Comparison of ENCODE assay signal across 8 cellular contexts in genomic region chr2:218074031-218074430, GRCh38. TPM values are rescaled to one million over a fixed set of nuclear protein-coding genes. Genes with fewer than 3 reads are reported as not detected.
A peak's percentile ranks its signal among the peaks of the same experiment; 100 is the strongest.
DNase-seq lines count a peak whose midpoint lies in the region; ATAC-seq and TF ChIP-seq lines count a peak whose summit lies in the region.

No MANE protein-coding gene starts in this region.

- H3K4me1 ChIP-seq in GM23338 (ENCODE audit: insufficient read depth) (no peaks in the 10 kb centered on the region; the same call in 1 of the 2 replicates), RWPE2 (ENCODE audit: insufficient read depth, poor library complexity, severe bottlenecking) (no peaks in the 10 kb centered on the region), foreskin keratinocyte (no peaks in the 10 kb centered on the region), sigmoid colon (peaks cover 0 to 3% (median 0%) of the 10 kb centered on the region in 4 donors)

- peaks cover 28% of the 10 kb centered on the region for H3K4me1 Mint-ChIP-seq in CD14-positive monocyte
- peaks cover 11% of the 10 kb centered on the region for H3K4me1 Mint-ChIP-seq in GM23338

- no peak for TF ChIP-seq EP300 in sigmoid colon (IDR thresholded peaks at IDR 0.05)

- H3K4me3 Mint-ChIP-seq in CD14-positive monocyte (no peak overlapping the region), GM23338 (no peak overlapping the region)

- no peak overlapping the region for H3K4me3 ChIP-seq in GM23338
- H3K4me3 ChIP-seq in RWPE2 (ENCODE audit: severe bottlenecking) = no peak overlapping the region
- H3K4me3 ChIP-seq in sigmoid colon = no peak overlapping the region

- H2AFZ ChIP-seq in GM23338 = peak overlapping the region; percentile 63; the same call in 1 of the 2 replicates

- TF ChIP-seq CTCF in CD14-positive monocyte (IDR thresholded peaks at IDR 0.05) = peak; percentile 81
- TF ChIP-seq CTCF in GM23338 (conservative IDR thresholded peaks at IDR 0.05; ENCODE audit: low read depth in 2 of 2) = peak; percentile 58 to 72
- TF ChIP-seq CTCF in RWPE2 (IDR thresholded peaks at IDR 0.05; ENCODE audit: poor library complexity, severe bottlenecking) = peak; percentile 43
- TF ChIP-seq CTCF in foreskin keratinocyte (conservative IDR thresholded peaks at IDR 0.05) = peak; percentile 60
- TF ChIP-seq CTCF in sigmoid colon (IDR thresholded peaks at IDR 0.05) = no peak

- H3K27me3 Mint-ChIP-seq in CD14-positive monocyte (ENCODE audit: low read depth in 3 of 3) (peaks cover 0 to 3% (median 1%) of the 10 kb centered on the region in 3 donors), GM23338 (ENCODE audit: insufficient read depth, low read depth, poor library complexity) (peaks cover 16% of the 10 kb centered on the region)

- no peaks in the 10 kb centered on the region for H3F3A ChIP-seq in GM23338 (replicated peaks; ENCODE audit: low read depth)

- no peak for TF ChIP-seq POLR2A in sigmoid colon (IDR thresholded peaks at IDR 0.05)

- intact Hi-C loops in CD14-positive monocyte (cut with micrococcal nuclease) = loop anchor here (2.0 to 5.0 kb wide), 3 partner anchors 42 to 289 kb away; no protein-coding TSS in a partner anchor
- intact Hi-C loops in sigmoid colon (cut with DNase I) = no loop called here

- H3K27ac Mint-ChIP-seq in CD14-positive monocyte (no peak overlapping the region), GM23338 (no peak overlapping the region)

- DNase-seq in CD14-positive monocyte (ENCODE audit: low spot score) (peak; percentile 72), GM23338 (ENCODE audit: low spot score) (peak; percentile 78), RWPE2 (ENCODE audit: low spot score) (no peak), foreskin keratinocyte (no peak), SHP77 (lab: John Stamatoyannopoulos, UW) (no peak), sigmoid colon (no peak)
- peak; percentile 64 for DNase-seq in stimulated activated CD8-positive, alpha-beta memory T cell treated with anti-CD3 and anti-CD28 coated beads, Interleukin-4, amount 100 ng/mL, for 48 hours

- no peaks in the 10 kb centered on the region for H3K79me2 ChIP-seq in GM23338 (replicated peaks; ENCODE audit: insufficient read depth)

- no peaks in the 10 kb centered on the region for H3K27me3 ChIP-seq in GM23338 (ENCODE audit: insufficient read depth)
- no peaks in the 10 kb centered on the region for H3K27me3 ChIP-seq in RWPE2 (ENCODE audit: insufficient read depth, poor library complexity, severe bottlenecking)
- peaks cover 41% of the 10 kb centered on the region for H3K27me3 ChIP-seq in foreskin keratinocyte
- no peaks in the 10 kb centered on the region for H3K27me3 ChIP-seq in sigmoid colon

- no peak overlapping the region for H3K4me2 ChIP-seq in GM23338

- WGBS in sigmoid colon, 2 donors = 52 to 55% methylated on average over 7 of the region's 7 CpGs

- H3K9me3 ChIP-seq in RWPE2 (ENCODE audit: severe bottlenecking) (no peaks in the 10 kb centered on the region), sigmoid colon (no peaks in the 10 kb centered on the region)

- H3K9me3 Mint-ChIP-seq in CD14-positive monocyte (peaks cover 0 to 3% (median 0%) of the 10 kb centered on the region in 7 donors), GM23338 (no peaks in the 10 kb centered on the region; the same call in 2 of the 3 replicates)

- no peaks in the 10 kb centered on the region for H3K9me2 ChIP-seq in GM23338 (ENCODE audit: insufficient read depth)

- H3K36me3 Mint-ChIP-seq in CD14-positive monocyte = peaks cover 10 to 27% of the 10 kb centered on the region in 2 donors
- no peaks in the 10 kb centered on the region; the same call in 2 of the 3 replicates for H3K36me3 Mint-ChIP-seq in GM23338 (ENCODE audit: low read depth)

- ATAC-seq in GM23338 (peak; percentile 81), RWPE2 (ENCODE audit: low read depth) (no peak), foreskin keratinocyte (peak; percentile 6), GM21576 (IDR thresholded peaks at IDR 0.05; ENCODE audit: unreplicated experiment) (no peak)

- no peaks in the 10 kb centered on the region for H3K36me3 ChIP-seq in GM23338 (ENCODE audit: insufficient read depth)
- no peaks in the 10 kb centered on the region for H3K36me3 ChIP-seq in RWPE2 (ENCODE audit: low read depth)
- H3K36me3 ChIP-seq in sigmoid colon = no peaks in the 10 kb centered on the region

- H3K27ac ChIP-seq in GM23338 (ENCODE audit: low read depth) = no peak overlapping the region
- no peak overlapping the region for H3K27ac ChIP-seq in RWPE2 (ENCODE audit: poor library complexity, severe bottlenecking)
- H3K27ac ChIP-seq in foreskin keratinocyte = no peak overlapping the region
- no peak overlapping the region for H3K27ac ChIP-seq in sigmoid colon

- H4K20me1 ChIP-seq in GM23338 (replicated peaks; ENCODE audit: insufficient read depth) = no peaks in the 10 kb centered on the region

TF ChIP-seq in GM23338, 12 proteins besides CTCF, POLR2A, EP300 and RAD21 (continues in another document):
- TF ChIP-seq JUNB (IDR thresholded peaks at IDR 0.05; ENCODE audit: unreplicated experiment) (no peak), EZH2phosphoT487 (IDR thresholded peaks at IDR 0.05; ENCODE audit: unreplicated experiment) (no peak), NANOG (IDR thresholded peaks at IDR 0.05; ENCODE audit: borderline replicate concordance) (no peak), ZNF114 (CRISPR knock-in tag; IDR thresholded peaks at IDR 0.05) (no peak), POLR2AphosphoS5 (IDR thresholded peaks at IDR 0.05; ENCODE audit: low read depth) (no peak), ZNF331 (CRISPR knock-in tag; IDR thresholded peaks at IDR 0.05; ENCODE audit: low read depth) (no peak)
- TF ChIP-seq, protein P1, sequence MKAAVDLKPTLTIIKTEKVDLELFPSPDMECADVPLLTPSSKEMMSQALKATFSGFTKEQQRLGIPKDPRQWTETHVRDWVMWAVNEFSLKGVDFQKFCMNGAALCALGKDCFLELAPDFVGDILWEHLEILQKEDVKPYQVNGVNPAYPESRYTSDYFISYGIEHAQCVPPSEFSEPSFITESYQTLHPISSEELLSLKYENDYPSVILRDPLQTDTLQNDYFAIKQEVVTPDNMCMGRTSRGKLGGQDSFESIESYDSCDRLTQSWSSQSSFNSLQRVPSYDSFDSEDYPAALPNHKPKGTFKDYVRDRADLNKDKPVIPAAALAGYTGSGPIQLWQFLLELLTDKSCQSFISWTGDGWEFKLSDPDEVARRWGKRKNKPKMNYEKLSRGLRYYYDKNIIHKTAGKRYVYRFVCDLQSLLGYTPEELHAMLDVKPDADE (IDR thresholded peaks at IDR 0.05) = no peak
- TF ChIP-seq, protein P2, sequence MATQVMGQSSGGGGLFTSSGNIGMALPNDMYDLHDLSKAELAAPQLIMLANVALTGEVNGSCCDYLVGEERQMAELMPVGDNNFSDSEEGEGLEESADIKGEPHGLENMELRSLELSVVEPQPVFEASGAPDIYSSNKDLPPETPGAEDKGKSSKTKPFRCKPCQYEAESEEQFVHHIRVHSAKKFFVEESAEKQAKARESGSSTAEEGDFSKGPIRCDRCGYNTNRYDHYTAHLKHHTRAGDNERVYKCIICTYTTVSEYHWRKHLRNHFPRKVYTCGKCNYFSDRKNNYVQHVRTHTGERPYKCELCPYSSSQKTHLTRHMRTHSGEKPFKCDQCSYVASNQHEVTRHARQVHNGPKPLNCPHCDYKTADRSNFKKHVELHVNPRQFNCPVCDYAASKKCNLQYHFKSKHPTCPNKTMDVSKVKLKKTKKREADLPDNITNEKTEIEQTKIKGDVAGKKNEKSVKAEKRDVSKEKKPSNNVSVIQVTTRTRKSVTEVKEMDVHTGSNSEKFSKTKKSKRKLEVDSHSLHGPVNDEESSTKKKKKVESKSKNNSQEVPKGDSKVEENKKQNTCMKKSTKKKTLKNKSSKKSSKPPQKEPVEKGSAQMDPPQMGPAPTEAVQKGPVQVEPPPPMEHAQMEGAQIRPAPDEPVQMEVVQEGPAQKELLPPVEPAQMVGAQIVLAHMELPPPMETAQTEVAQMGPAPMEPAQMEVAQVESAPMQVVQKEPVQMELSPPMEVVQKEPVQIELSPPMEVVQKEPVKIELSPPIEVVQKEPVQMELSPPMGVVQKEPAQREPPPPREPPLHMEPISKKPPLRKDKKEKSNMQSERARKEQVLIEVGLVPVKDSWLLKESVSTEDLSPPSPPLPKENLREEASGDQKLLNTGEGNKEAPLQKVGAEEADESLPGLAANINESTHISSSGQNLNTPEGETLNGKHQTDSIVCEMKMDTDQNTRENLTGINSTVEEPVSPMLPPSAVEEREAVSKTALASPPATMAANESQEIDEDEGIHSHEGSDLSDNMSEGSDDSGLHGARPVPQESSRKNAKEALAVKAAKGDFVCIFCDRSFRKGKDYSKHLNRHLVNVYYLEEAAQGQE (IDR thresholded peaks at IDR 0.05; ENCODE audit: unreplicated experiment) = no peak

RNA-seq across cellular contexts. Expression of gene RUFY4, which starts 5.0 kb away (rescaled TPM):
- polyA plus RNA-seq in CD14-positive monocyte (under 1 TPM; 0.65 to 0.68 TPM), GM23338 (2016; fragmentation: Nextera tagmentation; extraction: Ambion mirVana) (0.27 and 0.89 TPM in 2 replicates), foreskin keratinocyte (not detected in 2 replicates), sigmoid colon (under 1 TPM in 1 of 3 donors, not detected in 2; 0.73 TPM)
- 0.04 TPM in 1 of 2 replicates, not detected in the other for total RNA-seq in GM23338 (2014; rRNA removed; shearing (Covaris generic))
- total RNA-seq in foreskin keratinocyte (not detected in 2 replicates), sigmoid colon (under 1 TPM in 2 of 4 donors, not detected in 2; 0.16 to 0.55 TPM)

RNA-seq across cellular contexts. Expression of gene CXCR2, which starts 51.8 kb away (rescaled TPM):
- polyA plus RNA-seq in CD14-positive monocyte (10 to 100 TPM; 14.0 to 33.5 TPM), GM23338 (2016; fragmentation: Nextera tagmentation; extraction: Ambion mirVana) (0.71 and 1.6 TPM in 2 replicates), foreskin keratinocyte (0.13 and 0.18 TPM in 2 replicates), sigmoid colon (under 1 TPM; 0.12 to 0.60 (median 0.46) TPM)
- total RNA-seq in GM23338 (2014; rRNA removed; shearing (Covaris generic)) = 0.52 and 0.82 TPM in 2 replicates
- total RNA-seq in foreskin keratinocyte (0.25 and 0.31 TPM in 2 replicates), sigmoid colon (not detected)

Comparison
In these comparisons a context has a peak if more than half of its experiments do, and no peak if none do; other contexts are left out.
1. DNase-seq: peak in CD14-positive monocyte (single experiment), GM23338 (single experiment) and stimulated activated CD8-positive, alpha-beta memory T cell treated with anti-CD3 and anti-CD28 coated beads, Interleukin-4, amount 100 ng/mL, for 48 hours (single experiment); none in RWPE2 (single experiment), foreskin keratinocyte (0 of 2), SHP77 (0 of 2) and sigmoid colon (single experiment).
2. CTCF ChIP-seq: peak in CD14-positive monocyte (single experiment), GM23338 (2 of 2), RWPE2 (single experiment) and foreskin keratinocyte (single experiment); none in sigmoid colon (0 of 4).
3. ATAC-seq: peak in GM23338 (single experiment) and foreskin keratinocyte (single experiment); none in RWPE2 (single experiment) and GM21576 (single experiment).